1 cellular context compared by ENCODE assay signal in the genomic region with DNA sequence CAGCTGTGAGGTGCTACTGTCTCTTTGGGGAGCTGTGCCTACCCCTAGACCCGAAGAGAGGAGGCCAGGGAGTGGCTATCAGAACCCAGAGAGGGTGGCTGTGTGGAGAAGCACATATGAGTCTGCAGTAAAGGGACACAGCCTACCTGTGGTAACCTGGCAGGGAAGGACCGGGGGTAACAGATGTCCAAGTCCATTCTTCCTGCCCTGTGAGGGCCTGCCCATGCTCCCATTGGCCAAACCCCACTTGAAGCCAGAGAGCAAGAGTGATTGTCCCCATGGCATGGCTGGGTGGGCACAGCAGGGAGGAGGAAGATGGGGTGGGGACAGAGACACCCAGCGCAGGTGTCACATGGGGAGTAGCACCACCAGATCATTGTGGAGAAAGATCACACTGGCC.
TF ChIP-seq lines count a peak whose summit lies in the region.

No MANE protein-coding gene starts in this region.

TF ChIP-seq in IMR-90, 13 proteins besides CTCF, POLR2A, EP300 and RAD21:
- TF ChIP-seq, protein P1, sequence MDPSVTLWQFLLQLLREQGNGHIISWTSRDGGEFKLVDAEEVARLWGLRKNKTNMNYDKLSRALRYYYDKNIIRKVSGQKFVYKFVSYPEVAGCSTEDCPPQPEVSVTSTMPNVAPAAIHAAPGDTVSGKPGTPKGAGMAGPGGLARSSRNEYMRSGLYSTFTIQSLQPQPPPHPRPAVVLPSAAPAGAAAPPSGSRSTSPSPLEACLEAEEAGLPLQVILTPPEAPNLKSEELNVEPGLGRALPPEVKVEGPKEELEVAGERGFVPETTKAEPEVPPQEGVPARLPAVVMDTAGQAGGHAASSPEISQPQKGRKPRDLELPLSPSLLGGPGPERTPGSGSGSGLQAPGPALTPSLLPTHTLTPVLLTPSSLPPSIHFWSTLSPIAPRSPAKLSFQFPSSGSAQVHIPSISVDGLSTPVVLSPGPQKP (IDR thresholded peaks at IDR 0.05; ENCODE audit: borderline replicate concordance, low read depth, low read length), result no peak
- TF ChIP-seq MXI1 (IDR thresholded peaks at IDR 0.05; ENCODE audit: borderline replicate concordance, low read depth, low read length) (no peak), MAZ (IDR thresholded peaks at IDR 0.05; ENCODE audit: borderline replicate concordance, low read depth, low read length) (no peak)
- TF ChIP-seq, protein P2, sequence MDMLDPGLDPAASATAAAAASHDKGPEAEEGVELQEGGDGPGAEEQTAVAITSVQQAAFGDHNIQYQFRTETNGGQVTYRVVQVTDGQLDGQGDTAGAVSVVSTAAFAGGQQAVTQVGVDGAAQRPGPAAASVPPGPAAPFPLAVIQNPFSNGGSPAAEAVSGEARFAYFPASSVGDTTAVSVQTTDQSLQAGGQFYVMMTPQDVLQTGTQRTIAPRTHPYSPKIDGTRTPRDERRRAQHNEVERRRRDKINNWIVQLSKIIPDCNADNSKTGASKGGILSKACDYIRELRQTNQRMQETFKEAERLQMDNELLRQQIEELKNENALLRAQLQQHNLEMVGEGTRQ (IDR thresholded peaks at IDR 0.05; ENCODE audit: low read depth, low read length), result no peak
